Comparison of ENCODE assay signal across 13 cellular contexts in the genomic region with DNA sequence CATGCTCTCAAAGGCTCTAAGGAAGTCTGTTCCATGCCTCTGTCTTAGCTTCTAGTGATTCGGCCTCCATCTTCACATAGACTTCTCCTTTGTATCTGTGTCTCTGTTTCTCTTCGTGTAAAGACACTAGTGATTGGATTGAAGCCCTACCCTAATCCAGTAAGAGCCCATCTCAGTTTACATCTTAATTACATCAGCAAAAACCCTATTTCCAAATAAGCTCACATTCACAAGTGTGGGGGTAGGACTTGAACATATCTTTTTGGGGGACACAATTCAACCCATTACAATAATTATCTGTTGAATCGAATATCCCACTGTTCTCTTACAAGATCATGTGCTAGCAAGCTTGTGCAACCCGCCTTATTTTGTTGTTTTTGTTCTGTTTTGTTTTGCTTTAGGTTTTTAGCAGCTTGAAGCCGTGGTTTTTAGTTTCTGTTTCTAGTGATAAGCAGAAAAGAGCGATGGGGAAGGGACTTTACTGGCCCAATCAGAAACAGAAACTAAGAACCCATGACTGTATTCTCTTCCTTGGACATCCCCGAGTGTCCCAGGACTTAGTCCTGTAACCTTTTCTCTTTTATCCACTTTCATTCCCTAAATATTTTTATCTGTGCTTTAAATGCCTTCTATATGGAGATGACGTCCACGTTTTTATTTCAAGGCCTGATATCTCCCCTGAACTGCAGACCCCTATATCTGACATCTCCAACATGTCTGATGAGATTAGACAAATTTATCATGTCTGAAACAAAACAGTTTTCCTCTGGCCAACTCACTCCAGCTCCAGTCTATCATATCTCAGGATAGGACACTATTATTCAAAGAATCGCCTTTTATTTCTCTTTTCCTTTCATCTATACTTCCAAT.
A peak's percentile ranks its signal among the peaks of the same experiment; 100 is the strongest.
DNase-seq lines count a peak whose midpoint lies in the region; ATAC-seq, FAIRE-seq and TF ChIP-seq lines count a peak whose summit lies in the region.
"Had no signal": no experiment of that assay in that cellular context is flagged by ENCODE, and none has a peak within 500 bp of the region (broad histone marks: within the 10 kb centered on the region; RNA-seq: fewer than 3 reads in every experiment).

No MANE protein-coding gene starts in this region.

- no peaks in the 10 kb centered on the region for H3K36me3 ChIP-seq in ACC112 (ENCODE audit: insufficient read depth, low read length)
- H3K36me3 ChIP-seq in pancreas = no peaks in the 10 kb centered on the region
- H3K36me3 ChIP-seq: BLaER1, breast epithelium had no signal

- DNase-seq in activated CD8-positive, alpha-beta T cell treated with anti-CD3 and anti-CD28 coated beads for 36 hours = no peak
- DNase-seq in pancreas (no peak), SKM-1 (lab: John Stamatoyannopoulos, UW; ENCODE audit: unreplicated experiment) (no peak), HuH-7 (ENCODE audit: low spot score) (no peak), NCI-H524 (lab: John Stamatoyannopoulos, UW) (no peak)
- DNase-seq: NCI-H1417 treated with DMSO at 0.1 percent for 48 hours had no signal

- H3K36me3 Mint-ChIP-seq in activated CD8-positive, alpha-beta T cell treated with anti-CD3 and anti-CD28 coated beads for 36 hours (ENCODE audit: low read depth) = peaks cover 7% of the 10 kb centered on the region

- CTCF ChIA-PET in activated CD8-positive, alpha-beta T cell treated with anti-CD3 and anti-CD28 coated beads for 36 hours (lab: Charles Lee) = no interaction called here

- peaks cover 3% of the 10 kb centered on the region for H3K9me3 Mint-ChIP-seq in activated CD8-positive, alpha-beta T cell treated with anti-CD3 and anti-CD28 coated beads for 36 hours

- H3K27me3 ChIP-seq in ACC112 (ENCODE audit: insufficient read depth, low read length) (no peaks in the 10 kb centered on the region), pancreas (no peaks in the 10 kb centered on the region)
- H3K27me3 ChIP-seq: BLaER1, breast epithelium had no signal

- no peaks in the 10 kb centered on the region for H3K9me3 ChIP-seq in pancreas
- H3K9me3 ChIP-seq: BLaER1, breast epithelium had no signal

- H3K4me3 Mint-ChIP-seq in activated CD8-positive, alpha-beta T cell treated with anti-CD3 and anti-CD28 coated beads for 36 hours = peak overlapping the region; percentile 19

- H3K4me1 Mint-ChIP-seq in activated CD8-positive, alpha-beta T cell treated with anti-CD3 and anti-CD28 coated beads for 36 hours (ENCODE audit: low read depth) = peaks cover 17% of the 10 kb centered on the region

- peak overlapping the region; percentile 64 for H3K27ac Mint-ChIP-seq in activated CD8-positive, alpha-beta T cell treated with anti-CD3 and anti-CD28 coated beads for 36 hours
- H3K27ac Mint-ChIP-seq: progenitor cell of endocrine pancreas had no signal

- TF ChIP-seq CTCF in activated CD8-positive, alpha-beta T cell treated with anti-CD3 and anti-CD28 coated beads for 36 hours (IDR thresholded peaks at IDR 0.05) = no peak
- no peak for TF ChIP-seq CTCF in pancreas (IDR thresholded peaks at IDR 0.05)

- H3K27ac ChIP-seq in ACC112 (ENCODE audit: low read depth, low read length) = peak overlapping the region; percentile 41; the same call in 1 of the 2 replicates
- H3K27ac ChIP-seq in pancreas = no peak overlapping the region
- H3K27ac ChIP-seq: BLaER1, breast epithelium had no signal

- H2AFZ ChIP-seq in ACC112 (ENCODE audit: low read length, unreplicated experiment) = peak overlapping the region; percentile 88

- no peaks in the 10 kb centered on the region for H3K27me3 Mint-ChIP-seq in activated CD8-positive, alpha-beta T cell treated with anti-CD3 and anti-CD28 coated beads for 36 hours
- H3K27me3 Mint-ChIP-seq: progenitor cell of endocrine pancreas had no signal

- POLR2A ChIA-PET in activated CD8-positive, alpha-beta T cell treated with anti-CD3 and anti-CD28 coated beads for 36 hours (lab: Charles Lee) = no interaction called here

- ATAC-seq in GM19023 (IDR thresholded peaks at IDR 0.05; ENCODE audit: unreplicated experiment) (peak; percentile 86), HG03025 (IDR thresholded peaks at IDR 0.05; ENCODE audit: low FRiP score, unreplicated experiment) (peak; percentile 66), pancreas (no peak)
- ATAC-seq in activated CD8-positive, alpha-beta T cell treated with anti-CD3 and anti-CD28 coated beads for 36 hours = peak; percentile 60
- ATAC-seq: left lobe of liver had no signal

- 93% methylated on average over 10 of the region's 10 CpGs for WGBS in pancreas, 2 donors

- intact Hi-C loops in activated CD8-positive, alpha-beta T cell treated with anti-CD3 and anti-CD28 coated beads for 36 hours (cut with micrococcal nuclease) = no loop called here
- intact Hi-C loops in pancreas (cut with DNase I) = no loop called here

- H3K4me1 ChIP-seq in ACC112 (ENCODE audit: control insufficient read depth, insufficient read depth, low read length, unreplicated experiment) = peaks cover 18% of the 10 kb centered on the region
- H3K4me1 ChIP-seq in pancreas = peaks cover 0 to 4% (median 0%) of the 10 kb centered on the region in 3 donors
- H3K4me1 ChIP-seq: BLaER1, breast epithelium had no signal

- H3K79me2 ChIP-seq in ACC112 (ENCODE audit: control insufficient read depth, insufficient read depth, low read length, unreplicated experiment) = no peaks in the 10 kb centered on the region

- no peak for FAIRE-seq in pancreas (lab: Jason Lieb, UNC)

- peak overlapping the region; percentile 67 for H3K4me3 ChIP-seq in ACC112 (ENCODE audit: low read depth, low read length)
- no peak overlapping the region for H3K4me3 ChIP-seq in pancreas
- H3K4me3 ChIP-seq: BLaER1, breast epithelium had no signal

Comparison
In these comparisons a context has a peak if more than half of its experiments do, and no peak if none do; other contexts are left out.
1. ATAC-seq: peak in GM19023 (single experiment), HG03025 (single experiment) and activated CD8-positive, alpha-beta T cell treated with anti-CD3 and anti-CD28 coated beads for 36 hours (single experiment); none in pancreas (0 of 4).